In genomic region chrX:153921070-153921469, GRCh38 we compare ENCODE assay signal across 1 cellular context.
TF ChIP-seq lines count a peak whose summit lies in the region.

No MANE protein-coding gene starts in this region.

TF ChIP-seq in WTC11, 78 proteins besides CTCF, POLR2A, EP300 and RAD21:
- TF ChIP-seq ZNF232 (CRISPR knock-in tag; IDR thresholded peaks at IDR 0.05) (no peak), ZNF423 (CRISPR knock-in tag; IDR thresholded peaks at IDR 0.05) (no peak), FOXP1 (CRISPR knock-in tag; IDR thresholded peaks at IDR 0.05; ENCODE audit: borderline replicate concordance) (no peak), ARID4B (CRISPR knock-in tag; IDR thresholded peaks at IDR 0.05; ENCODE audit: borderline replicate concordance) (no peak), MLX (CRISPR knock-in tag; IDR thresholded peaks at IDR 0.05) (no peak), ZNF317 (CRISPR knock-in tag; IDR thresholded peaks at IDR 0.05; ENCODE audit: borderline replicate concordance, low read depth) (no peak), CDX4 (CRISPR knock-in tag; IDR thresholded peaks at IDR 0.05; ENCODE audit: borderline replicate concordance) (no peak), SMAD4 (CRISPR knock-in tag; IDR thresholded peaks at IDR 0.05) (no peak)
